1 cellular context compared by ENCODE assay signal in the genomic region with DNA sequence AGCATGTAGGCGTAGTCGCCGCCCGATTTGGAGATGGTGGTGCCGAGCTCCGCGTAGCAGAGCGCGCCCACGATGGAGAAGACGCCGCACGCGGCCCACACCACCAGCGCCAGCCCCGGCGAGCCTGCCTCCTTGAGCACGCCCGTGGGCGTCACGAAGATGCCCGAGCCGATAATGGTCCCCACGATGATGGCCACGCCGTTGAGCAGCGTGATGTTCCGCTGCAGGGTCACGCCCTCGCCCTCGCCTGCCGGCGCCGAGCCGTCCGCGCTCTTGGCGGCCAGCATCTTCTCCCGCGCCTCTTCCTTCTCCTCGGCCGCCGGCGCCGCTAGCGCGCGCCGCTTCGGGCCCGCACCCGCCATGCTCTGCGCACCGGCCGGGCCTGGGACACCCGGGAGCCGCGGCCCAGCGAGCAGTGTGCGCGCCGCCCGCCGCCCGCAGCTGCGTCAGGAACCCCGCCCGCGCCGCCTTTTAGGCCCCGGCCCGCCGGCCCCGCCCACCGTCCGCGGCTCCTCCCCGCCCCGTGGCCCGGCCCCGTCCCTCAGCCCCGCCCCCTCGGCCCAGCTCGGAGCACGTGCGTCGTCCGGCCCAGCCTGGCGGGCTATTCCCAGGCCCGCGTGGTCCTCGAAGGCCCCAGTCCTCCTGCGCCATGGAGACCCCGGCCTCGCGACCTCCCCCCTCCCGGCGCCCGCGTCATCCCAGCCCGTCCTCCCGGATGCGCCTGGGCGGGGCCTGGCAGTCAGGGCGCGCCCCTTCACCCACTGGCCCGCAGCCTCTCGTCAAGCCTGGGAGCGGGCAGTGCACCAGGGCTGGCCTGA.
TF ChIP-seq lines count a peak whose summit lies in the region.
"Not testable (repeated sequence)": the region's sequence is repeated elsewhere in the genome, so short reads cannot be mapped to it uniquely, and the experiment has no call there.

Gene SLC7A5 (minus strand): TSS at position 447 of the 818 bp plus-strand sequence. CDS start 85 bp downstream, at position 362.

TF ChIP-seq in HepG2, 621 proteins besides CTCF, POLR2A, EP300 and RAD21 (continued from another document and continues in another):
- TF ChIP-seq, protein P1, sequence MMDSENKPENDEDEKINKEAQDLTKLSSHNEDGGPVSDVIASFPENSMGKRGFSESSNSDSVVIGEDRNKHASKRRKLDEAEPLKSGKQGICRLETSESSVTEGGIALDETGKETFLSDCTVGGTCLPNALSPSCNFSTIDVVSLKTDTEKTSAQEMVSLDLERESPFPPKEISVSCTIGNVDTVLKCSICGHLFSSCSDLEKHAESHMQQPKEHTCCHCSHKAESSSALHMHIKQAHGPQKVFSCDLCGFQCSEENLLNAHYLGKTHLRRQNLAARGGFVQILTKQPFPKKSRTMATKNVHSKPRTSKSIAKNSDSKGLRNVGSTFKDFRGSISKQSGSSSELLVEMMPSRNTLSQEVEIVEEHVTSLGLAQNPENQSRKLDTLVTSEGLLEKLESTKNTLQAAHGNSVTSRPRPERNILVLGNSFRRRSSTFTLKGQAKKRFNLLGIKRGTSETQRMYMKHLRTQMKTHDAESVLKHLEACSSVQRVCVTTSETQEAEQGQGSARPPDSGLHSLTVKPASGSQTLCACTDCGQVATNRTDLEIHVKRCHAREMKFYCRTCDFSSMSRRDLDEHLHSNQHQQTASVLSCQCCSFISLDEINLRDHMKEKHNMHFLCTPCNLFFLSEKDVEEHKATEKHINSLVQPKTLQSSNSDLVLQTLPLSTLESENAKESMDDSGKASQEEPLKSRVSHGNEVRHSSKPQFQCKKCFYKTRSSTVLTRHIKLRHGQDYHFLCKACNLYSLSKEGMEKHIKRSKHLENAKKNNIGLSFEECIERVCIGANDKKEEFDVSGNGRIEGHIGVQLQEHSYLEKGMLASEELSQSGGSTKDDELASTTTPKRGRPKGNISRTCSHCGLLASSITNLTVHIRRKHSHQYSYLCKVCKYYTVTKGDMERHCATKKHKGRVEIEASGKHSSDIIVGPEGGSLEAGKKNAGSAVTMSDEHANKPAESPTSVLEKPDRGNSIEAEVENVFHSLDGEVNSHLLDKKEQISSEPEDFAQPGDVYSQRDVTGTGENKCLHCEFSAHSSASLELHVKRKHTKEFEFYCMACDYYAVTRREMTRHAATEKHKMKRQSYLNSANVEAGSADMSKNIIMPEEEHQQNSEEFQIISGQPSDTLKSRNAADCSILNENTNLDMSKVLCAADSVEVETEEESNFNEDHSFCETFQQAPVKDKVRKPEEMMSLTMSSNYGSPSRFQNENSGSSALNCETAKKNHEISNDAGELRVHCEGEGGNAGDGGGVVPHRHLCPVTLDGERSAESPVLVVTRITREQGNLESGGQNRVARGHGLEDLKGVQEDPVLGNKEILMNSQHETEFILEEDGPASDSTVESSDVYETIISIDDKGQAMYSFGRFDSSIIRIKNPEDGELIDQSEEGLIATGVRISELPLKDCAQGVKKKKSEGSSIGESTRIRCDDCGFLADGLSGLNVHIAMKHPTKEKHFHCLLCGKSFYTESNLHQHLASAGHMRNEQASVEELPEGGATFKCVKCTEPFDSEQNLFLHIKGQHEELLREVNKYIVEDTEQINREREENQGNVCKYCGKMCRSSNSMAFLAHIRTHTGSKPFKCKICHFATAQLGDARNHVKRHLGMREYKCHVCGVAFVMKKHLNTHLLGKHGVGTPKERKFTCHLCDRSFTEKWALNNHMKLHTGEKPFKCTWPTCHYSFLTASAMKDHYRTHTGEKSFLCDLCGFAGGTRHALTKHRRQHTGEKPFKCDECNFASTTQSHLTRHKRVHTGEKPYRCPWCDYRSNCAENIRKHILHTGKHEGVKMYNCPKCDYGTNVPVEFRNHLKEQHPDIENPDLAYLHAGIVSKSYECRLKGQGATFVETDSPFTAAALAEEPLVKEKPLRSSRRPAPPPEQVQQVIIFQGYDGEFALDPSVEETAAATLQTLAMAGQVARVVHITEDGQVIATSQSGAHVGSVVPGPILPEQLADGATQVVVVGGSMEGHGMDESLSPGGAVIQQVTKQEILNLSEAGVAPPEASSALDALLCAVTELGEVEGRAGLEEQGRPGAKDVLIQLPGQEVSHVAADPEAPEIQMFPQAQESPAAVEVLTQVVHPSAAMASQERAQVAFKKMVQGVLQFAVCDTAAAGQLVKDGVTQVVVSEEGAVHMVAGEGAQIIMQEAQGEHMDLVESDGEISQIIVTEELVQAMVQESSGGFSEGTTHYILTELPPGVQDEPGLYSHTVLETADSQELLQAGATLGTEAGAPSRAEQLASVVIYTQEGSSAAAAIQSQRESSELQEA (CRISPR knock-in tag; IDR thresholded peaks at IDR 0.05; ENCODE audit: not compliant biosample characterization), result peak; percentile 71
- peak; percentile 74 for TF ChIP-seq TBX2 (CRISPR knock-in tag; IDR thresholded peaks at IDR 0.05; ENCODE audit: borderline replicate concordance)
- TF ChIP-seq TMF1 (CRISPR knock-in tag; IDR thresholded peaks at IDR 0.05; ENCODE audit: low read depth), result peak; percentile 96; the same call in 1 of the 2 replicates
- peak; percentile 96 for TF ChIP-seq POLR2G (IDR thresholded peaks at IDR 0.05; ENCODE audit: low read depth, low read length)
- TF ChIP-seq ISX (CRISPR knock-in tag; conservative IDR thresholded peaks at IDR 0.05), result 0 out of 2 replicates have a peak, but pooled peaks have one; percentile 73
- TF ChIP-seq ZNF562 (CRISPR knock-in tag; IDR thresholded peaks at IDR 0.05; ENCODE audit: borderline replicate concordance), result peak; percentile 90; the same call in 1 of the 2 replicates
- TF ChIP-seq, protein P2, sequence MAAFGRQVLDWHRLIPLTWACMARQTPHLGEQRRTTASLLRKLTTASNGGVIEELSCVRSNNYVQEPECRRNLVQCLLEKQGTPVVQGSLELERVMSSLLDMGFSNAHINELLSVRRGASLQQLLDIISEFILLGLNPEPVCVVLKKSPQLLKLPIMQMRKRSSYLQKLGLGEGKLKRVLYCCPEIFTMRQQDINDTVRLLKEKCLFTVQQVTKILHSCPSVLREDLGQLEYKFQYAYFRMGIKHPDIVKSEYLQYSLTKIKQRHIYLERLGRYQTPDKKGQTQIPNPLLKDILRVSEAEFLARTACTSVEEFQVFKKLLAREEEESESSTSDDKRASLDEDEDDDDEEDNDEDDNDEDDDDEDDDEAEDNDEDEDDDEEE (CRISPR knock-in tag; IDR thresholded peaks at IDR 0.05), result peak; percentile 80; the same call in 1 of the 2 replicates
- TF ChIP-seq ZNF232 (CRISPR knock-in tag; IDR thresholded peaks at IDR 0.05; ENCODE audit: borderline replicate concordance), result peak; percentile 9; the same call in 1 of the 2 replicates
- peak; percentile 37; the same call in 1 of the 2 replicates for TF ChIP-seq YEATS2 (CRISPR knock-in tag; IDR thresholded peaks at IDR 0.05; ENCODE audit: borderline replicate concordance)
- TF ChIP-seq ZNF672 (CRISPR knock-in tag; IDR thresholded peaks at IDR 0.05), result peak; percentile 96; the same call in 1 of the 2 replicates
- TF ChIP-seq, protein P3, sequence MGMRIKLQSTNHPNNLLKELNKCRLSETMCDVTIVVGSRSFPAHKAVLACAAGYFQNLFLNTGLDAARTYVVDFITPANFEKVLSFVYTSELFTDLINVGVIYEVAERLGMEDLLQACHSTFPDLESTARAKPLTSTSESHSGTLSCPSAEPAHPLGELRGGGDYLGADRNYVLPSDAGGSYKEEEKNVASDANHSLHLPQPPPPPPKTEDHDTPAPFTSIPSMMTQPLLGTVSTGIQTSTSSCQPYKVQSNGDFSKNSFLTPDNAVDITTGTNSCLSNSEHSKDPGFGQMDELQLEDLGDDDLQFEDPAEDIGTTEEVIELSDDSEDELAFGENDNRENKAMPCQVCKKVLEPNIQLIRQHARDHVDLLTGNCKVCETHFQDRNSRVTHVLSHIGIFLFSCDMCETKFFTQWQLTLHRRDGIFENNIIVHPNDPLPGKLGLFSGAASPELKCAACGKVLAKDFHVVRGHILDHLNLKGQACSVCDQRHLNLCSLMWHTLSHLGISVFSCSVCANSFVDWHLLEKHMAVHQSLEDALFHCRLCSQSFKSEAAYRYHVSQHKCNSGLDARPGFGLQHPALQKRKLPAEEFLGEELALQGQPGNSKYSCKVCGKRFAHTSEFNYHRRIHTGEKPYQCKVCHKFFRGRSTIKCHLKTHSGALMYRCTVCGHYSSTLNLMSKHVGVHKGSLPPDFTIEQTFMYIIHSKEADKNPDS (CRISPR knock-in tag; IDR thresholded peaks at IDR 0.05), result 0 out of 2 replicates have a peak, but pooled peaks have one; percentile 30
- TF ChIP-seq TOPORS (CRISPR knock-in tag; IDR thresholded peaks at IDR 0.05), result peak; percentile 91; the same call in 1 of the 2 replicates
- peak; percentile 34; the same call in 1 of the 2 replicates for TF ChIP-seq PITX1 (CRISPR knock-in tag; IDR thresholded peaks at IDR 0.05)
- peak; percentile 78; the same call in 1 of the 2 replicates for TF ChIP-seq ZNF816 (CRISPR knock-in tag; IDR thresholded peaks at IDR 0.05; ENCODE audit: borderline replicate concordance)
- TF ChIP-seq ZNF543 (CRISPR knock-in tag; IDR thresholded peaks at IDR 0.05), result 0 out of 2 replicates have a peak, but pooled peaks have one; percentile 91
- TF ChIP-seq, protein P4, sequence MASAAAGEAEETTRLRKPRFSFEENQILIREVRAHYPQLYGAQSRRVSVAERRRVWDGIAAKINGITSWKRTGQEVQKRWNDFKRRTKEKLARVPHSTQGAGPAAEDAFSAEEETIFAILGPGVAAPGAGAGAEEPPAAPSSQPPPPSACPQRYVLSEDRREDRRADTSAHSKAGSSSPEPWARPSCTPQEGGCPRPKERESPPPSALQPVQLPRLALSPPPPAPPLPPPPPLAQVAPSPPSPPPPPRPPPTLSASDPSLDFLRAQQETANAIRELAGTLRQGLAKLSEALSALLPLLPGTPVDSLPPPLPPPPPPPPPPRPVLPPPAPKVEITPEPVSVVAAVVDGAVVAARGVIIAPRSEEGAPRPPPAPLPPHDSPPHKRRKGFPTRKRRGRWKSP (CRISPR knock-in tag; IDR thresholded peaks at IDR 0.05), result peak; percentile 78; the same call in 1 of the 2 replicates
- TF ChIP-seq HNF1B (CRISPR knock-in tag; IDR thresholded peaks at IDR 0.05), result 0 out of 2 replicates have a peak, but pooled peaks have one; percentile 34
- TF ChIP-seq PHF8 (CRISPR knock-in tag; IDR thresholded peaks at IDR 0.05), result peak; percentile 47; the same call in 1 of the 2 replicates
- TF ChIP-seq STAG1 (CRISPR knock-in tag; IDR thresholded peaks at IDR 0.05), result peak; percentile 10; the same call in 1 of the 2 replicates
- TF ChIP-seq ZNF670 (CRISPR knock-in tag; IDR thresholded peaks at IDR 0.05; ENCODE audit: borderline replicate concordance), result peak; percentile 71
- TF ChIP-seq ZNF616 (CRISPR knock-in tag; IDR thresholded peaks at IDR 0.05; ENCODE audit: low read depth), result peak; percentile 88; the same call in 1 of the 2 replicates
- peak; percentile 52 for TF ChIP-seq ZNF777 (CRISPR knock-in tag; IDR thresholded peaks at IDR 0.05)
- TF ChIP-seq ZNF276 (CRISPR knock-in tag; IDR thresholded peaks at IDR 0.05; ENCODE audit: low read depth), result 0 out of 2 replicates have a peak, but pooled peaks have one; percentile 56
- peak; percentile 79 for TF ChIP-seq WIZ (CRISPR knock-in tag; IDR thresholded peaks at IDR 0.05)
- peak; percentile 64 for TF ChIP-seq YY1 (IDR thresholded peaks at IDR 0.05; ENCODE audit: insufficient read depth, insufficient replicate concordance, low read depth, low read length)
- peak; percentile 39; the same call in 1 of the 2 replicates for TF ChIP-seq ZNF20 (CRISPR knock-in tag; IDR thresholded peaks at IDR 0.05)
- TF ChIP-seq KDM3A (CRISPR knock-in tag; IDR thresholded peaks at IDR 0.05; ENCODE audit: low read depth), result 0 out of 2 replicates have a peak, but pooled peaks have one; percentile 6
- peak; percentile 95 for TF ChIP-seq KLF6 (CRISPR knock-in tag; IDR thresholded peaks at IDR 0.05)
- peak; percentile 96; the same call in 1 of the 2 replicates for TF ChIP-seq ZNF30 (CRISPR knock-in tag; IDR thresholded peaks at IDR 0.05)
- TF ChIP-seq ZNF883 (CRISPR knock-in tag; IDR thresholded peaks at IDR 0.05; ENCODE audit: not compliant biosample characterization), result peak; percentile 78
- TF ChIP-seq ZNF878 (CRISPR knock-in tag; IDR thresholded peaks at IDR 0.05), result peak; percentile 87; the same call in 1 of the 2 replicates
- TF ChIP-seq, protein P5, sequence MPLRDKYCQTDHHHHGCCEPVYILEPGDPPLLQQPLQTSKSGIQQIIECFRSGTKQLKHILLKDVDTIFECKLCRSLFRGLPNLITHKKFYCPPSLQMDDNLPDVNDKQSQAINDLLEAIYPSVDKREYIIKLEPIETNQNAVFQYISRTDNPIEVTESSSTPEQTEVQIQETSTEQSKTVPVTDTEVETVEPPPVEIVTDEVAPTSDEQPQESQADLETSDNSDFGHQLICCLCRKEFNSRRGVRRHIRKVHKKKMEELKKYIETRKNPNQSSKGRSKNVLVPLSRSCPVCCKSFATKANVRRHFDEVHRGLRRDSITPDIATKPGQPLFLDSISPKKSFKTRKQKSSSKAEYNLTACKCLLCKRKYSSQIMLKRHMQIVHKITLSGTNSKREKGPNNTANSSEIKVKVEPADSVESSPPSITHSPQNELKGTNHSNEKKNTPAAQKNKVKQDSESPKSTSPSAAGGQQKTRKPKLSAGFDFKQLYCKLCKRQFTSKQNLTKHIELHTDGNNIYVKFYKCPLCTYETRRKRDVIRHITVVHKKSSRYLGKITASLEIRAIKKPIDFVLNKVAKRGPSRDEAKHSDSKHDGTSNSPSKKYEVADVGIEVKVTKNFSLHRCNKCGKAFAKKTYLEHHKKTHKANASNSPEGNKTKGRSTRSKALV (CRISPR knock-in tag; IDR thresholded peaks at IDR 0.05), result peak; percentile 32; the same call in 1 of the 2 replicates
- peak; percentile 49; the same call in 1 of the 2 replicates for TF ChIP-seq RXRA (CRISPR knock-in tag; IDR thresholded peaks at IDR 0.05)
- TF ChIP-seq ZFAT (CRISPR knock-in tag; conservative IDR thresholded peaks at IDR 0.05), result peak; percentile 46; the same call in 1 of the 2 replicates
- peak; percentile 94 for TF ChIP-seq FOXC1 (CRISPR knock-in tag; IDR thresholded peaks at IDR 0.05; ENCODE audit: borderline replicate concordance)
- TF ChIP-seq SP1 (IDR thresholded peaks at IDR 0.05), result not testable (repeated sequence)
- peak; percentile 78 for TF ChIP-seq SP1 (CRISPR knock-in tag; IDR thresholded peaks at IDR 0.05)
